In the genomic region with DNA sequence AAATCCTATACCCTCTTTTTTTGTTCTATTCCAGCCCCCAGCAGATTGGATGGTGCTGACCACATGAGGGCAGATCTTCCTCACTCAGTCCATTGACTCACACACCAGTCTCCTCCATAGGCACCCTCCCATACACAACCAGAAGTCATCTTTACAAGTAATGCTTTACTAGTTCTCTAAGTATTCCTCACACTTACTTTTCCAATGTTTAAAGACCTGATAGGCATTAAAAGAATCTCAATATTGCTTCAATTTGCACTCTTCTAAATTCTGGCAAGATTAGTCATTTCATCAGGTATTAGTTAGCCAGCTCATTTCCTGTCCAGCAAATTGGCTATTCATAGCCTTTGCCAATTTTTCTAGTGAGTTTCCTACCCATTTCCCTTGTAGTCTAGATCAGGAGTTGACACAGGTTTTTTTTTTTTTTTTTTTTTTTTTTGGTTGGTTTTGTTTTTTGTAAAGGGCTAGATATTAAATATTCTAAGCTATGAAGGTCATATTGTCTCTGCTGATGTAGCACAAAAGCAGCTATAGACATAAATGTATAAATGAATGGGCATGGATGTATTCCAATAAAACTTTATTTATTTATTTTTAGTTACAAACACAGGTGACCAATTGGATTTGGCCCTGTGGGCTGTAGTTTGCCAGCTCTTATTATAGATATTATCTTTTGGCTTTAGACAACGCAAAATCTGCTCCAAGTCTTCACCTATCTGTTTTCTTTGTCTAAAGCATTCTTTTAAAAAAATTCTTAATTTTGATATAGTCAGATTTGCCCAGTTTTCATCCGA, we compare ENCODE assay signal across 14 cellular contexts.
DNase-seq lines count a peak whose midpoint lies in the region; ATAC-seq and TF ChIP-seq lines count a peak whose summit lies in the region.
"Had no signal": no experiment of that assay in that cellular context is flagged by ENCODE, and none has a peak within 500 bp of the region (broad histone marks: within the 10 kb centered on the region; RNA-seq: fewer than 3 reads in every experiment).

No MANE protein-coding gene starts in this region.

- H3K4me1 ChIP-seq in RWPE2 (ENCODE audit: insufficient read depth, poor library complexity, severe bottlenecking) (peaks cover 51% of the 10 kb centered on the region), skeletal muscle satellite cell (ENCODE audit: control insufficient read depth, insufficient read depth, low read length) (peaks cover 51% of the 10 kb centered on the region)

- H3K4me3 ChIP-seq in RWPE2 (ENCODE audit: severe bottlenecking) (no peak overlapping the region), epithelial cell of esophagus (ENCODE audit: low read length) (no peak overlapping the region), skeletal muscle satellite cell (ENCODE audit: low read length) (no peak overlapping the region)
- H3K4me3 ChIP-seq: esophagus squamous epithelium, thoracic aorta had no signal

- H3K27me3 ChIP-seq in RWPE2 (ENCODE audit: insufficient read depth, poor library complexity, severe bottlenecking), result no peaks in the 10 kb centered on the region
- H3K27me3 ChIP-seq in skeletal muscle satellite cell (ENCODE audit: control insufficient read depth, insufficient read depth, low read length), result no peaks in the 10 kb centered on the region

- DNase-seq in HCEC 1CT (peak; percentile 91), RWPE2 (ENCODE audit: low spot score) (no peak), epithelial cell of esophagus (ENCODE audit: low read depth) (peak; percentile 72), cerebellar nuclear complex (lab: John Stamatoyannopoulos, UW) (no peak), midbrain (lab: John Stamatoyannopoulos, UW) (no peak)
- DNase-seq: activated naive CD4-positive, alpha-beta T cell treated with anti-CD3 and anti-CD28 coated beads, Interleukin-2, amount 10 ng/mL, durations not matched to agents 7 days and 5 days; esophagus squamous epithelium; NCI-H1417; RPMI8226; stimulated activated CD4-positive, alpha-beta T cell treated with anti-CD3 and anti-CD28 coated beads, Interleukin-15, amount 100 ng/mL, for 24 hours had no signal

- peak; percentile 55 for ATAC-seq in RWPE2 (ENCODE audit: low read depth)
- ATAC-seq in activated CD4-positive, CD25-positive, alpha-beta regulatory T cell treated with anti-CD3 and anti-CD28 coated beads, Interleukin-2, amount 50 U/mL, for 24 hours, result no peak

- H3K9me3 ChIP-seq in RWPE2 (ENCODE audit: severe bottlenecking), result no peaks in the 10 kb centered on the region
- H3K9me3 ChIP-seq in skeletal muscle satellite cell (replicated peaks; ENCODE audit: low read length), result no peaks in the 10 kb centered on the region
- H3K9me3 ChIP-seq: esophagus squamous epithelium, thoracic aorta had no signal

- peak overlapping the region; percentile 32 for H3K9ac ChIP-seq in skeletal muscle satellite cell (ENCODE audit: low read depth, low read length)
- H3K9ac ChIP-seq: parathyroid adenoma had no signal

- TF ChIP-seq CTCF in RWPE2 (IDR thresholded peaks at IDR 0.05; ENCODE audit: poor library complexity, severe bottlenecking), result peak; percentile 41
- no peak for TF ChIP-seq CTCF in epithelial cell of esophagus (IDR thresholded peaks at IDR 0.05; ENCODE audit: insufficient read depth, low read depth, low read length, missing control alignments)

- H3K4me2 ChIP-seq in skeletal muscle satellite cell (ENCODE audit: low read length), result peak overlapping the region; percentile 29

- H3K27ac ChIP-seq in RWPE2 (ENCODE audit: poor library complexity, severe bottlenecking), result peak overlapping the region; percentile 99
- H3K27ac ChIP-seq: parathyroid adenoma, thoracic aorta had no signal

- H3K36me3 ChIP-seq in RWPE2 (ENCODE audit: low read depth) (no peaks in the 10 kb centered on the region), skeletal muscle satellite cell (ENCODE audit: insufficient read depth, low read length) (no peaks in the 10 kb centered on the region)
- H3K36me3 ChIP-seq: esophagus squamous epithelium, thoracic aorta had no signal

Comparison
In these comparisons a context has a peak if more than half of its experiments do, and no peak if none do; other contexts are left out.
1. DNase-seq: peak in HCEC 1CT (single experiment) and epithelial cell of esophagus (single experiment); none in RWPE2 (single experiment), cerebellar nuclear complex (0 of 2) and midbrain (single experiment).